ENCODE assay signal across 33 cellular contexts in genomic region chr1:83741348-83741747, GRCh38.
DNase-seq lines count a peak whose midpoint lies in the region; ATAC-seq, FAIRE-seq and TF ChIP-seq lines count a peak whose summit lies in the region.
"Had no signal": no experiment of that assay in that cellular context is flagged by ENCODE, and none has a peak within 500 bp of the region (broad histone marks: within the 10 kb centered on the region; RNA-seq: fewer than 3 reads in every experiment).

No MANE protein-coding gene starts in this region.

- H3K27ac ChIP-seq in cardiac muscle cell (peak overlapping the region; percentile 1), left ventricle myocardium inferior (replicated peaks) (no peak overlapping the region), suprapubic skin (no peak overlapping the region), SJCRH30 (no peak overlapping the region)
- H3K27ac ChIP-seq in naive thymus-derived CD4-positive, alpha-beta T cell (ENCODE audit: low read depth, low read length), result no peak overlapping the region
- H3K27ac ChIP-seq: coronary artery, heart left ventricle, psoas muscle, RWPE1, upper lobe of right lung had no signal

- H3K9me3 ChIP-seq in cardiac muscle cell (ENCODE audit: low read depth) (no peaks in the 10 kb centered on the region), left ventricle myocardium inferior (replicated peaks) (no peaks in the 10 kb centered on the region), suprapubic skin (no peaks in the 10 kb centered on the region), SJCRH30 (replicated peaks) (no peaks in the 10 kb centered on the region)
- no peaks in the 10 kb centered on the region for H3K9me3 ChIP-seq in naive thymus-derived CD4-positive, alpha-beta T cell (ENCODE audit: control insufficient read depth in 2 of 3, low read length in 3 of 3)
- H3K9me3 ChIP-seq: heart left ventricle, psoas muscle, upper lobe of right lung had no signal

- POLR2A ChIA-PET in naive thymus-derived CD4-positive, alpha-beta T cell (lab: Charles Lee), result interaction anchor here (1.4 kb wide), 1 partner anchor 104 kb away, joined by 3 read pairs; no protein-coding TSS in a partner anchor

- FAIRE-seq in GM12892 (lab: Jason Lieb, UNC), result no peak

- no peaks in the 10 kb centered on the region for H3K27me3 Mint-ChIP-seq in nephron (ENCODE audit: low read depth)
- H3K27me3 Mint-ChIP-seq in naive thymus-derived CD4-positive, alpha-beta T cell, result no peaks in the 10 kb centered on the region
- H3K27me3 Mint-ChIP-seq: memory B cell; stimulated activated naive B cell treated with anti-CD40 and anti-IgM and Interleukin-4, amounts not matched to agents 10 μg/mL and 1 μg/mL and 100 μg/mL, for 72 hours had no signal

- CTCF ChIA-PET in naive thymus-derived CD4-positive, alpha-beta T cell (lab: Charles Lee), result no interaction called here

- H3K36me3 ChIP-seq in cardiac muscle cell (no peaks in the 10 kb centered on the region), left ventricle myocardium inferior (no peaks in the 10 kb centered on the region), suprapubic skin (no peaks in the 10 kb centered on the region), SJCRH30 (no peaks in the 10 kb centered on the region)
- H3K36me3 ChIP-seq in naive thymus-derived CD4-positive, alpha-beta T cell (ENCODE audit: control insufficient read depth in 2 of 3, insufficient read depth in 3 of 3, low read length in 3 of 3), result no peaks in the 10 kb centered on the region
- H3K36me3 ChIP-seq: heart left ventricle, upper lobe of right lung had no signal

- H3K4me1 ChIP-seq in cardiac muscle cell (ENCODE audit: low read depth), result peaks cover 15% of the 10 kb centered on the region
- no peaks in the 10 kb centered on the region for H3K4me1 ChIP-seq in left ventricle myocardium inferior
- no peaks in the 10 kb centered on the region for H3K4me1 ChIP-seq in suprapubic skin
- no peaks in the 10 kb centered on the region for H3K4me1 ChIP-seq in naive thymus-derived CD4-positive, alpha-beta T cell (ENCODE audit: control insufficient read depth in 2 of 2, insufficient read depth in 2 of 2, low read length in 2 of 2)
- no peaks in the 10 kb centered on the region for H3K4me1 ChIP-seq in SJCRH30
- H3K4me1 ChIP-seq: heart left ventricle, psoas muscle, upper lobe of right lung had no signal

- intact Hi-C loops in left ventricle myocardium inferior (cut with micrococcal nuclease), result no loop called here
- intact Hi-C loops in naive thymus-derived CD4-positive, alpha-beta T cell (cut with micrococcal nuclease), result no loop called here

- H3K4me1 Mint-ChIP-seq in nephron, result peaks cover 16% of the 10 kb centered on the region
- peaks cover 0 to 8% (median 5%) of the 10 kb centered on the region in 7 donors for H3K4me1 Mint-ChIP-seq in naive thymus-derived CD4-positive, alpha-beta T cell

- ATAC-seq in naive thymus-derived CD4-positive, alpha-beta T cell, result no peak
- ATAC-seq: esophagus mucosa, HCT116, heart left ventricle, left cardiac atrium, psoas muscle, upper lobe of right lung had no signal

- TF ChIP-seq POLR2A in suprapubic skin (IDR thresholded peaks at IDR 0.05), result no peak
- no peak for TF ChIP-seq POLR2A in GM12892 (IDR thresholded peaks at IDR 0.05; ENCODE audit: low read depth, low read length)

- no peaks in the 10 kb centered on the region for H3K9me3 Mint-ChIP-seq in nephron
- H3K9me3 Mint-ChIP-seq in naive thymus-derived CD4-positive, alpha-beta T cell, result no peaks in the 10 kb centered on the region
- H3K9me3 Mint-ChIP-seq: memory B cell had no signal

- TF ChIP-seq EP300 in suprapubic skin (IDR thresholded peaks at IDR 0.05), result no peak

- no peaks in the 10 kb centered on the region for H3K36me3 Mint-ChIP-seq in nephron (ENCODE audit: low read depth)
- peaks cover 0 to 9% (median 0%) of the 10 kb centered on the region in 5 donors for H3K36me3 Mint-ChIP-seq in naive thymus-derived CD4-positive, alpha-beta T cell
- H3K36me3 Mint-ChIP-seq: memory B cell; stimulated activated naive B cell treated with anti-CD40 and anti-IgM and Interleukin-4, amounts not matched to agents 10 μg/mL and 1 μg/mL and 100 μg/mL, for 72 hours had no signal

- no peak overlapping the region for H3K4me3 ChIP-seq in cardiac muscle cell
- H3K4me3 ChIP-seq in left ventricle myocardium inferior, result no peak overlapping the region
- no peak overlapping the region for H3K4me3 ChIP-seq in suprapubic skin
- H3K4me3 ChIP-seq in naive thymus-derived CD4-positive, alpha-beta T cell (ENCODE audit: low read length), result no peak overlapping the region
- no peak overlapping the region for H3K4me3 ChIP-seq in SJCRH30
- H3K4me3 ChIP-seq: coronary artery, heart left ventricle, psoas muscle, upper lobe of right lung had no signal

- H3K27ac Mint-ChIP-seq in nephron, result peak overlapping the region; percentile 93 to 96 (median 96)
- peak overlapping the region in 1 of 9 donors; percentile 14 for H3K27ac Mint-ChIP-seq in naive thymus-derived CD4-positive, alpha-beta T cell
- H3K27ac Mint-ChIP-seq: memory B cell; stimulated activated naive B cell treated with anti-CD40 and anti-IgM and Interleukin-4, amounts not matched to agents 10 μg/mL and 1 μg/mL and 100 μg/mL, for 72 hours had no signal

- WGBS in suprapubic skin, result 65% methylated on average over 2 of the region's 2 CpGs

- H3K27me3 ChIP-seq in cardiac muscle cell (no peaks in the 10 kb centered on the region), left ventricle myocardium inferior (ENCODE audit: low read depth) (no peaks in the 10 kb centered on the region), suprapubic skin (no peaks in the 10 kb centered on the region), SJCRH30 (no peaks in the 10 kb centered on the region)
- no peaks in the 10 kb centered on the region for H3K27me3 ChIP-seq in naive thymus-derived CD4-positive, alpha-beta T cell (ENCODE audit: control insufficient read depth in 2 of 2, insufficient read depth in 2 of 2, low read length in 2 of 2)
- H3K27me3 ChIP-seq: heart left ventricle, upper lobe of right lung had no signal

- DNase-seq in cardiac muscle cell (ENCODE audit: low read depth in 1 of 2, low spot score in 1 of 2) (peak in 1 of 2 donors; percentile 15), left ventricle myocardium inferior (no peak), epidermal melanocyte (ENCODE audit: insufficient read length, low spot score) (peak; percentile 45), suprapubic skin (ENCODE audit: low spot score in 2 of 2) (no peak), GM12892 (ENCODE audit: insufficient read length) (no peak), SJCRH30 (no peak)
- no peak for DNase-seq in naive thymus-derived CD4-positive, alpha-beta T cell
- DNase-seq: 8988T; activated T-cell treated with anti-CD3 and anti-CD28 coated beads, Interleukin-2, amount 50 U/mL, for 48 hours; C1 segment of cervical spinal cord; Calu3; caudate nucleus; DMS79; GDM1; heart left ventricle; IMR-90; left cardiac atrium; NCI-H1436 treated with DMSO at 0.1 percent for 48 hours; NCI-H2081 treated with DMSO at 0.1 percent for 48 hours; NCI-H774; occipital lobe; psoas muscle; stimulated activated CD4-positive, alpha-beta T cell treated with anti-CD3 and anti-CD28 coated beads, Interleukin-15, amount 100 ng/mL, for 24 hours; stimulated activated naive B cell treated with anti-CD40 and anti-IgM and Interleukin-4, amounts not matched to agents 10 μg/mL and 1 μg/mL and 100 μg/mL, for 72 hours; substantia nigra; T-helper 1 cell; upper lobe of right lung had no signal

- TF ChIP-seq CTCF in cardiac muscle cell (IDR thresholded peaks at IDR 0.05; ENCODE audit: low read depth, low read length), result no peak
- no peak for TF ChIP-seq CTCF in left ventricle myocardium inferior (IDR thresholded peaks at IDR 0.05; ENCODE audit: borderline replicate concordance)
- no peak for TF ChIP-seq CTCF in nephron (IDR thresholded peaks at IDR 0.05; ENCODE audit: unreplicated experiment in 3 of 3)
- TF ChIP-seq CTCF in suprapubic skin (IDR thresholded peaks at IDR 0.05), result no peak

- no peak overlapping the region for H3K4me3 Mint-ChIP-seq in nephron
- no peak overlapping the region for H3K4me3 Mint-ChIP-seq in naive thymus-derived CD4-positive, alpha-beta T cell
- H3K4me3 Mint-ChIP-seq: memory B cell; stimulated activated naive B cell treated with anti-CD40 and anti-IgM and Interleukin-4, amounts not matched to agents 10 μg/mL and 1 μg/mL and 100 μg/mL, for 72 hours had no signal
